In genomic region chr3:119703900-119704531, GRCh38 we compare ENCODE assay signal across 11 cellular contexts. TPM values are rescaled to one million over a fixed set of nuclear protein-coding genes. Genes with fewer than 3 reads are reported as not detected.
DNase-seq lines count a peak whose midpoint lies in the region; ATAC-seq and TF ChIP-seq lines count a peak whose summit lies in the region.
"Had no signal": no experiment of that assay in that cellular context is flagged by ENCODE, and none has a peak within 500 bp of the region (broad histone marks: within the 10 kb centered on the region; RNA-seq: fewer than 3 reads in every experiment).

No MANE protein-coding gene starts in this region.

- H3K4me1 ChIP-seq in GM23338 (ENCODE audit: insufficient read depth), result peaks cover 12% of the 10 kb centered on the region

- H3K9me3 Mint-ChIP-seq in GM23338, result peaks cover 4% of the 10 kb centered on the region; the same call in 2 of the 3 replicates
- H3K9me3 Mint-ChIP-seq in osteocyte (ENCODE audit: unreplicated experiment), result no peaks in the 10 kb centered on the region

- H3K4me3 ChIP-seq in GM23338 (peak overlapping the region; percentile 86), epithelial cell of proximal tubule (ENCODE audit: low read depth, low read length) (peak overlapping the region; percentile 83)

- no peaks in the 10 kb centered on the region; the same call in 1 of the 2 replicates for H4K20me1 ChIP-seq in GM23338 (replicated peaks; ENCODE audit: insufficient read depth)

- peaks cover 15% of the 10 kb centered on the region for H3K27me3 ChIP-seq in GM23338 (ENCODE audit: insufficient read depth)

- no peaks in the 10 kb centered on the region for H3F3A ChIP-seq in GM23338 (replicated peaks; ENCODE audit: low read depth)

- no peak for DNase-seq in GM23338 (ENCODE audit: low spot score)
- DNase-seq in NCI-H69 (lab: John Stamatoyannopoulos, UW), result peak; percentile 1
- DNase-seq in epithelial cell of proximal tubule (ENCODE audit: low read depth), result no peak
- DNase-seq in osteocyte (ENCODE audit: extremely low spot score, unreplicated experiment), result no peak
- no peak for DNase-seq in ureter (ENCODE audit: low spot score)
- DNase-seq in omental fat pad (ENCODE audit: low spot score), result no peak
- DNase-seq in AG20443 (ENCODE audit: low spot score), result no peak
- no peak for DNase-seq in DMS153 (lab: John Stamatoyannopoulos, UW)
- DNase-seq: dermis blood vessel endothelial cell, NCI-H345 had no signal

- TF ChIP-seq CTCF in GM23338 (conservative IDR thresholded peaks at IDR 0.05; ENCODE audit: low read depth in 2 of 2) (no peak), epithelial cell of proximal tubule (conservative IDR thresholded peaks at IDR 0.05; ENCODE audit: low read depth, low read length) (no peak), osteocyte (IDR thresholded peaks at IDR 0.05) (no peak), omental fat pad (IDR thresholded peaks at IDR 0.05) (no peak)

- H3K36me3 ChIP-seq in GM23338 (ENCODE audit: insufficient read depth), result no peaks in the 10 kb centered on the region

- H3K4me1 Mint-ChIP-seq in GM23338 (peaks cover 14% of the 10 kb centered on the region), osteocyte (ENCODE audit: unreplicated experiment) (peaks cover 13% of the 10 kb centered on the region)

- H3K4me3 Mint-ChIP-seq in GM23338 (peak overlapping the region; percentile 80), osteocyte (ENCODE audit: unreplicated experiment) (peak overlapping the region; percentile 68)

- peak overlapping the region; percentile 99 for H2AFZ ChIP-seq in GM23338

- H3K36me3 Mint-ChIP-seq in GM23338 (ENCODE audit: low read depth), result no peaks in the 10 kb centered on the region; the same call in 2 of the 3 replicates
- no peaks in the 10 kb centered on the region for H3K36me3 Mint-ChIP-seq in osteocyte (ENCODE audit: unreplicated experiment)

- H3K9me2 ChIP-seq in GM23338 (ENCODE audit: insufficient read depth), result no peaks in the 10 kb centered on the region

- H3K27ac Mint-ChIP-seq in GM23338 (no peak overlapping the region), osteocyte (ENCODE audit: unreplicated experiment) (no peak overlapping the region)

- peak overlapping the region; percentile 94 for H3K4me2 ChIP-seq in GM23338

- ATAC-seq in GM23338 (no peak), omental fat pad (ENCODE audit: low FRiP score) (no peak)

- no peaks in the 10 kb centered on the region for H3K79me2 ChIP-seq in GM23338 (replicated peaks; ENCODE audit: insufficient read depth)

- no peak overlapping the region for H3K27ac ChIP-seq in GM23338 (ENCODE audit: low read depth)

- H3K27me3 Mint-ChIP-seq in GM23338 (ENCODE audit: insufficient read depth, low read depth, poor library complexity) (peaks cover 8% of the 10 kb centered on the region), osteocyte (ENCODE audit: unreplicated experiment) (no peaks in the 10 kb centered on the region)

TF ChIP-seq in GM23338, 12 proteins besides CTCF, POLR2A, EP300 and RAD21 (continues in another document):
- TF ChIP-seq ZNF462 (CRISPR knock-in tag; IDR thresholded peaks at IDR 0.05) (no peak), REST (IDR thresholded peaks at IDR 0.05; ENCODE audit: unreplicated experiment) (no peak)

RNA-seq across cellular contexts. Expression of gene CFAP91, which starts 1.2 kb away (rescaled TPM):
- 3.7 and 4.9 TPM in 2 replicates for total RNA-seq in GM23338 (2014; rRNA removed; shearing (Covaris generic))
- polyA plus RNA-seq in GM23338 (2016; fragmentation: Nextera tagmentation; extraction: Ambion mirVana), result 2.3 and 2.4 TPM in 2 replicates
- total RNA-seq in epithelial cell of proximal tubule, result 2.1 and 2.2 TPM in 2 replicates
- total RNA-seq in osteocyte, result not detected in 2 replicates
- 5.8 TPM for total RNA-seq in ureter
- total RNA-seq in omental fat pad, result 1 to 10 TPM; 2.2 to 4.7 (median 3.4) TPM
- total RNA-seq: Caco-2 had no signal

RNA-seq across cellular contexts. Expression of gene COX17, which starts 26.8 kb away (rescaled TPM):
- total RNA-seq in GM23338 (2014; rRNA removed; shearing (Covaris generic)), result 14.0 and 24.0 TPM in 2 replicates
- polyA plus RNA-seq in GM23338 (2016; fragmentation: Nextera tagmentation; extraction: Ambion mirVana), result 324 and 376 TPM in 2 replicates
- 45.3 and 91.1 TPM in 2 replicates for total RNA-seq in epithelial cell of proximal tubule
- total RNA-seq in osteocyte, result 16.1 and 18.2 TPM in 2 replicates
- total RNA-seq in ureter, result 29.7 TPM
- total RNA-seq in omental fat pad, result 10 to 100 TPM; 22.1 to 45.7 (median 31.6) TPM

RNA-seq across cellular contexts. Expression of gene POPDC2, which starts 43.6 kb away (rescaled TPM):
- not detected in 2 replicates for total RNA-seq in GM23338 (2014; rRNA removed; shearing (Covaris generic))
- 0.36 and 0.37 TPM in 2 replicates for polyA plus RNA-seq in GM23338 (2016; fragmentation: Nextera tagmentation; extraction: Ambion mirVana)
- total RNA-seq in epithelial cell of proximal tubule, result 0.06 and 0.51 TPM in 2 replicates
- 2.1 and 2.4 TPM in 2 replicates for total RNA-seq in osteocyte
- total RNA-seq in ureter, result 13.9 TPM
- 1 to 10 TPM; 1.3 to 7.1 (median 1.9) TPM for total RNA-seq in omental fat pad
